In genomic region chr5:61236715-61237114, GRCh38 we compare ENCODE assay signal across 2 cellular contexts.
DNase-seq lines count a peak whose midpoint lies in the region; ATAC-seq, FAIRE-seq and TF ChIP-seq lines count a peak whose summit lies in the region.
"Not testable (repeated sequence)": the region's sequence is repeated elsewhere in the genome, so short reads cannot be mapped to it uniquely, and the experiment has no call there.

No MANE protein-coding gene starts in this region.

- 59% methylated on average over 3 of the region's 3 CpGs for WGBS in A549 (ENCODE audit: missing lambda C conversion rate)

- not testable (repeated sequence) for DNase-seq in A549 (ENCODE audit: low read depth in 1 of 2, low spot score in 1 of 2)

- CTCF ChIA-PET in A549 (lab: Yijun Ruan, JAX); HEK293 (lab: Yijun Ruan, JAX): not testable (repeated sequence)

- TF ChIP-seq POLR2A in A549 (IDR thresholded peaks at IDR 0.05; ENCODE audit: low read length): not testable (repeated sequence)

- POLR2A ChIA-PET in A549 (lab: Yijun Ruan, JAX); HEK293 (lab: Yijun Ruan, JAX): not testable (repeated sequence)

- H3K27ac ChIP-seq in A549; HEK293 (ENCODE audit: extremely low read depth, low read depth, low read length): not testable (repeated sequence)

- H3K36me3 ChIP-seq in HEK293 (ENCODE audit: control insufficient read depth in 2 of 2, insufficient read depth in 1 of 2, low read length in 2 of 2): not testable (repeated sequence)

- TF ChIP-seq RAD21 in A549 (conservative IDR thresholded peaks at IDR 0.05 in 1 of 2, IDR thresholded peaks at IDR 0.05 in 1 of 2): not testable (repeated sequence)

- not testable (repeated sequence) for H3K4me2 ChIP-seq in A549

- H3K4me1 ChIP-seq in A549; HEK293 (ENCODE audit: control insufficient read depth, insufficient read depth, low read length): not testable (repeated sequence)

- FAIRE-seq in A549 (lab: Jason Lieb, UNC): not testable (repeated sequence)

- TF ChIP-seq EP300 in A549 (IDR thresholded peaks at IDR 0.05): not testable (repeated sequence)

- H3K9me3 ChIP-seq in A549; HEK293 (ENCODE audit: control insufficient read depth, insufficient read depth, low read depth, low read length): not testable (repeated sequence)

- not testable (repeated sequence) for TF ChIP-seq CTCF in A549 (IDR thresholded peaks at IDR 0.05); HEK293 (tag by site-specific recombination; IDR thresholded peaks at IDR 0.05)

- H3K4me3 ChIP-seq in A549; HEK293 (ENCODE audit: low read depth, low read length): not testable (repeated sequence)

- ATAC-seq in A549: not testable (repeated sequence)

TF ChIP-seq in A549, 52 proteins besides CTCF, POLR2A, EP300 and RAD21:
- peak; percentile 77 for TF ChIP-seq ZC3H11A (IDR thresholded peaks at IDR 0.05)

TF ChIP-seq in HEK293, 187 proteins besides CTCF, POLR2A, EP300 and RAD21:
- TF ChIP-seq ZNF426 (tag by site-specific recombination; IDR thresholded peaks at IDR 0.05): peak; percentile 52
- peak; percentile 53 for TF ChIP-seq ZNF555 (tag by site-specific recombination; conservative IDR thresholded peaks at IDR 0.05)
- 0 out of 2 replicates have a peak, but pooled peaks have one; percentile 28 for TF ChIP-seq REST (tag by site-specific recombination; IDR thresholded peaks at IDR 0.05)
- peak; percentile 69; the same call in 1 of the 2 replicates for TF ChIP-seq ZNF518A (tag by site-specific recombination; conservative IDR thresholded peaks at IDR 0.05; ENCODE audit: low read depth)
- TF ChIP-seq ZNF266 (tag by site-specific recombination; IDR thresholded peaks at IDR 0.05; ENCODE audit: low read depth): 0 out of 2 replicates have a peak, but pooled peaks have one; percentile 32
- TF ChIP-seq ZNF654 (tag by site-specific recombination; IDR thresholded peaks at IDR 0.05; ENCODE audit: low read depth): peak; percentile 19
- peak; percentile 71 for TF ChIP-seq ZNF433 (tag by site-specific recombination; IDR thresholded peaks at IDR 0.05; ENCODE audit: low read depth)
- TF ChIP-seq ZNF623 (tag by site-specific recombination; IDR thresholded peaks at IDR 0.05): peak; percentile 55; the same call in 1 of the 2 replicates
- peak; percentile 58 for TF ChIP-seq ZBTB11 (tag by site-specific recombination; conservative IDR thresholded peaks at IDR 0.05; ENCODE audit: low read depth)
- peak; percentile 48; the same call in 1 of the 2 replicates for TF ChIP-seq ZNF394 (tag by site-specific recombination; IDR thresholded peaks at IDR 0.05; ENCODE audit: borderline replicate concordance)
- TF ChIP-seq ZNF202 (tag by site-specific recombination; IDR thresholded peaks at IDR 0.05; ENCODE audit: borderline replicate concordance): 0 out of 2 replicates have a peak, but pooled peaks have one; percentile 29
TF ChIP-seq in HEK293: peak in this region for 11; not testable (repeated sequence) for 176.
